In genomic region chr11:66810576-66811185, GRCh38 we compare ENCODE assay signal across 24 cellular contexts.
"Had no signal": no experiment of that assay in that cellular context is flagged by ENCODE, and none has a peak within 500 bp of the region (broad histone marks: within the 10 kb centered on the region; RNA-seq: fewer than 3 reads in every experiment).

No MANE protein-coding gene starts in this region.

- H3K4me3 Mint-ChIP-seq: nephron; stimulated activated naive B cell treated with anti-CD40 and anti-IgM and Interleukin-4, amounts not matched to agents 10 μg/mL and 1 μg/mL and 100 μg/mL, for 72 hours; stimulated activated naive CD8-positive, alpha-beta T cell treated with anti-CD3 and anti-CD28 coated beads, Interleukin-15, amount 100 ng/mL, for 72 hours had no signal

- H3K27me3 ChIP-seq: esophagus muscularis mucosa, gastrocnemius medialis, heart right ventricle, neutrophil, right lobe of liver, spleen, testis, tibial nerve, upper lobe of right lung had no signal

- H3K27me3 Mint-ChIP-seq: naive B cell; stimulated activated naive B cell treated with anti-CD40 and anti-IgM and Interleukin-4, amounts not matched to agents 10 μg/mL and 1 μg/mL and 100 μg/mL, for 72 hours; stimulated activated naive CD8-positive, alpha-beta T cell treated with anti-CD3 and anti-CD28 coated beads, Interleukin-15, amount 100 ng/mL, for 72 hours had no signal

- H3K4me1 Mint-ChIP-seq: nephron; stimulated activated naive CD8-positive, alpha-beta T cell treated with anti-CD3 and anti-CD28 coated beads, Interleukin-15, amount 100 ng/mL, for 72 hours had no signal

- H3K27ac ChIP-seq: epithelial cell of prostate, esophagus muscularis mucosa, gastrocnemius medialis, heart right ventricle, neutrophil, psoas muscle, right lobe of liver, spleen, testis, tibial nerve, upper lobe of right lung had no signal

- H3K36me3 ChIP-seq: gastrocnemius medialis, neutrophil, right lobe of liver, upper lobe of right lung had no signal

- H3K9me3 ChIP-seq: esophagus muscularis mucosa, gastrocnemius medialis, heart right ventricle, neutrophil, psoas muscle, right lobe of liver, spleen, testis, tibial nerve, upper lobe of right lung had no signal

- H3K4me1 ChIP-seq: esophagus muscularis mucosa, gastrocnemius medialis, heart right ventricle, psoas muscle, right lobe of liver, spleen, testis, tibial nerve, upper lobe of right lung had no signal

- ATAC-seq: gastrocnemius medialis; heart right ventricle; left colon; left ventricle myocardium superior; psoas muscle; right lobe of liver; stimulated activated naive B cell treated with anti-CD40 and anti-IgM and Interleukin-4, amounts not matched to agents 10 μg/mL and 1 μg/mL and 100 μg/mL, for 72 hours; stimulated activated naive CD8-positive, alpha-beta T cell treated with anti-CD3 and anti-CD28 coated beads, Interleukin-15, amount 100 ng/mL, for 72 hours; upper lobe of right lung had no signal

- H3K4me3 ChIP-seq: esophagus muscularis mucosa, gastrocnemius medialis, heart right ventricle, lung, psoas muscle, right lobe of liver, spleen, testis, tibial nerve, upper lobe of right lung had no signal

- DNase-seq: effector memory CD4-positive, alpha-beta T cell; gastrocnemius medialis; heart right ventricle; left colon; left ventricle myocardium superior; mesenchymal stem cell; naive B cell; psoas muscle; retina; right lobe of liver; spleen; stimulated activated CD4-positive, alpha-beta T cell treated with anti-CD3 and anti-CD28 coated beads, Interleukin-15, amount 100 ng/mL, for 24 hours; stimulated activated CD4-positive, alpha-beta T cell treated with anti-CD3 and anti-CD28 coated beads, Interleukin-1b, Interleukin-23, amount 100 ng/mL, for 48 hours; stimulated activated CD4-positive, alpha-beta T cell treated with anti-CD3 and anti-CD28 coated beads, Interleukin-4, amount 100 ng/mL, for 24 hours; stimulated activated naive B cell treated with anti-CD40 and anti-IgM and Interleukin-4, amounts not matched to agents 10 μg/mL and 1 μg/mL and 100 μg/mL, for 72 hours; stimulated activated naive CD8-positive, alpha-beta T cell treated with anti-CD3 and anti-CD28 coated beads, Interleukin-15, amount 100 ng/mL, for 72 hours; testis; upper lobe of right lung had no signal

- H3K27ac Mint-ChIP-seq: nephron; stimulated activated naive B cell treated with anti-CD40 and anti-IgM and Interleukin-4, amounts not matched to agents 10 μg/mL and 1 μg/mL and 100 μg/mL, for 72 hours had no signal
